14 cellular contexts compared by ENCODE assay signal in genomic region chr22:25360891-25361645, GRCh38.
"Had no signal": no experiment of that assay in that cellular context is flagged by ENCODE, and none has a peak within 500 bp of the region (broad histone marks: within the 10 kb centered on the region; RNA-seq: fewer than 3 reads in every experiment).

No MANE protein-coding gene starts in this region.

- H3K27ac ChIP-seq: neutrophil, parathyroid adenoma, tibial artery had no signal

- H3K4me3 ChIP-seq: tibial artery had no signal

- H3K9me3 ChIP-seq: neutrophil, tibial artery had no signal

- DNase-seq: activated CD4-positive, alpha-beta memory T cell treated with anti-CD3 and anti-CD28 coated beads for 36 hours; activated CD4-positive, alpha-beta T cell treated with anti-CD3 and anti-CD28 coated beads for 36 hours; activated gamma-delta T cell treated with Interleukin-2 at 50 U/mL for 16 hours; activated T-cell treated with anti-CD3 and anti-CD28 coated beads, Interleukin-2, amount 50 U/mL, for 72 hours; cortex of kidney; erythroblast; foreskin melanocyte; mesendoderm; naive thymus-derived CD8-positive, alpha-beta T cell; stimulated activated naive CD4-positive, alpha-beta T cell treated with Interleukin-2 at 50 U/mL for 16 hours; T-cell had no signal

- H3K4me1 ChIP-seq: parathyroid adenoma had no signal

- H3K27me3 ChIP-seq: neutrophil, tibial artery had no signal
